Comparison of ENCODE assay signal across 8 cellular contexts in the genomic region with DNA sequence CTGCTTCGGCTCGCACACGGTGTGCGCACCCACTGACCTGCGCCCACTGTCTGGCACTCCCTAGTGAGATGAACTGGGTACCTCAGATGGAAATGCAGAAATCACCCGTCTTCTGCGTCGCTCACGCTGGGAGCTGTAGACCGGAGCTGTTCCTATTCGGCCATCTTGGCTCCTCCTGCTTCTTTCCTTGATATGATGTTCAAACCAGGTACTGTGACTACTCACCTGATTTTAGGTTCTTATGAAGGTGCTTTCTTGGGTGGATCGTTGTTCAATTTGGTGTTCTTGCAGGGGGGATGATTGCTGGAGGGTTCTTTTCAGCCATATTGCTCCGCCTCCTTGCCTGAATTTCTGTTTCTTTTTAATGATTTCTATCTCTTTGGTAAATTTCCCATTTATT. TPM values are rescaled to one million over a fixed set of nuclear protein-coding genes. Genes with fewer than 3 reads are reported as not detected.
DNase-seq lines count a peak whose midpoint lies in the region; ATAC-seq, FAIRE-seq and TF ChIP-seq lines count a peak whose summit lies in the region.
"Not testable (repeated sequence)": the region's sequence is repeated elsewhere in the genome, so short reads cannot be mapped to it uniquely, and the experiment has no call there.
"Had no signal": no experiment of that assay in that cellular context is flagged by ENCODE, and none has a peak within 500 bp of the region (broad histone marks: within the 10 kb centered on the region; RNA-seq: fewer than 3 reads in every experiment).

No MANE protein-coding gene starts in this region.

- H3K9me3 ChIP-seq in HUES6 (ENCODE audit: control insufficient read depth, insufficient read depth, low read depth, low read length); SJCRH30 (replicated peaks); endodermal cell (ENCODE audit: control insufficient read depth, low read length); keratinocyte (ENCODE audit: control insufficient read depth, low read depth, low read length); neural progenitor cell (ENCODE audit: low read depth): not testable (repeated sequence)

- dilution Hi-C loops in keratinocyte (cut with MboI; ENCODE audit: extremely low pct_ligation_motif_present, low sequenced_read_pairs), result not testable (repeated sequence)

- H3K79me2 ChIP-seq in GM23338 (replicated peaks; ENCODE audit: insufficient read depth); keratinocyte (ENCODE audit: control insufficient read depth, insufficient read depth, low read length): not testable (repeated sequence)
- H3K79me2 ChIP-seq in neural progenitor cell (ENCODE audit: low read depth), result peaks cover 12% of the 10 kb centered on the region

- H2AFZ ChIP-seq in GM23338 (peak overlapping the region; percentile 14; the same call in 1 of the 2 replicates), neural progenitor cell (replicated peaks) (peak overlapping the region; percentile 88)
- not testable (repeated sequence) for H2AFZ ChIP-seq in keratinocyte (ENCODE audit: control insufficient read depth, low read length)

- H3K9me2 ChIP-seq in GM23338 (ENCODE audit: insufficient read depth), result not testable (repeated sequence)

- not testable (repeated sequence) for H3K27me3 ChIP-seq in GM23338 (ENCODE audit: insufficient read depth); HUES6 (ENCODE audit: control insufficient read depth, insufficient read depth, low read length); SJCRH30; endodermal cell (ENCODE audit: control insufficient read depth, insufficient read depth, low read length, poor library complexity, severe bottlenecking); keratinocyte (ENCODE audit: control insufficient read depth, extremely low read depth, insufficient read depth, low read length); neural progenitor cell

- H3F3A ChIP-seq in GM23338 (replicated peaks; ENCODE audit: low read depth); neural progenitor cell (ENCODE audit: low read depth): not testable (repeated sequence)

- ATAC-seq in GM23338, result not testable (repeated sequence)

- not testable (repeated sequence) for FAIRE-seq in keratinocyte (lab: Jason Lieb, UNC)

- peak overlapping the region; percentile 33; the same call in 1 of the 2 replicates for H3K27ac Mint-ChIP-seq in GM23338
- peak overlapping the region; percentile 27 for H3K27ac Mint-ChIP-seq in endodermal cell
- peak overlapping the region; percentile 87 for H3K27ac Mint-ChIP-seq in neural progenitor cell

- whole genome bisulfite sequencing in endodermal cell (ENCODE audit: insufficient coverage in 1 of 2, insufficient read length in 1 of 2), 2 experiments, result 78 to 92% methylated on average over 7 to 13 of the region's 13 CpGs

- peak overlapping the region; percentile 61 for H3K4me2 ChIP-seq in GM23338
- not testable (repeated sequence) for H3K4me2 ChIP-seq in keratinocyte (ENCODE audit: control insufficient read depth, extremely low read depth, insufficient read depth, low read depth, low read length)
- H3K4me2 ChIP-seq in neural progenitor cell, result peak overlapping the region; percentile 64

- H3K36me3 ChIP-seq in GM23338 (ENCODE audit: insufficient read depth); HUES6 (ENCODE audit: control insufficient read depth, insufficient read depth, low read length); SJCRH30; endodermal cell (ENCODE audit: control insufficient read depth, insufficient read depth, low read length); keratinocyte (ENCODE audit: control insufficient read depth in 2 of 2, extremely low read depth in 1 of 2, insufficient read depth in 2 of 2, low read length in 2 of 2); neural progenitor cell: not testable (repeated sequence)

- peaks cover 14% of the 10 kb centered on the region for H3K36me3 Mint-ChIP-seq in GM23338 (ENCODE audit: low read depth)
- not testable (repeated sequence) for H3K36me3 Mint-ChIP-seq in endodermal cell (ENCODE audit: low read depth); neural progenitor cell

- peaks cover 24% of the 10 kb centered on the region for H3K4me1 Mint-ChIP-seq in GM23338
- H3K4me1 Mint-ChIP-seq in endodermal cell, result peaks cover 19% of the 10 kb centered on the region
- H3K4me1 Mint-ChIP-seq in neural progenitor cell, result not testable (repeated sequence)

- H3K4me3 ChIP-seq in GM23338 (peak overlapping the region; percentile 32), HUES6 (ENCODE audit: low read depth, low read length) (peak overlapping the region; percentile 61), SJCRH30 (peak overlapping the region; percentile 50), endodermal cell (ENCODE audit: low read length) (peak overlapping the region; percentile 68), keratinocyte (ENCODE audit: control insufficient read depth in 2 of 3, extremely low read depth in 1 of 3, insufficient read depth in 2 of 3, low read depth in 1 of 3, low read length in 3 of 3) (peak overlapping the region in 1 of 3 experiments; percentile 25), neural progenitor cell (peak overlapping the region; percentile 30)

- H3K9me3 Mint-ChIP-seq in GM23338, result peaks cover 16% of the 10 kb centered on the region; the same call in 2 of the 3 replicates
- H3K9me3 Mint-ChIP-seq in endodermal cell, result peaks cover 12% of the 10 kb centered on the region
- H3K9me3 Mint-ChIP-seq in neural progenitor cell, result not testable (repeated sequence)

- TF ChIP-seq CTCF in GM23338 (conservative IDR thresholded peaks at IDR 0.05; ENCODE audit: low read depth in 2 of 2); endodermal cell (conservative IDR thresholded peaks at IDR 0.05); keratinocyte (optimal IDR thresholded peaks at IDR 0.05 in 1 of 3, IDR thresholded peaks at IDR 0.05 in 1 of 3, conservative IDR thresholded peaks at IDR 0.05 in 1 of 3; ENCODE audit: extremely low read depth in 1 of 3, insufficient read depth in 2 of 3, low read length in 3 of 3); neural progenitor cell (IDR thresholded peaks at IDR 0.05): not testable (repeated sequence)

- not testable (repeated sequence) for H3K27ac ChIP-seq in GM23338 (ENCODE audit: low read depth); HUES6 (ENCODE audit: low read depth, low read length); SJCRH30; endodermal cell (ENCODE audit: low read depth, low read length); neural progenitor cell
- H3K27ac ChIP-seq in keratinocyte (ENCODE audit: control insufficient read depth, insufficient read depth, low read length), result peak overlapping the region; percentile 18

- H3K9ac ChIP-seq in HUES6 (ENCODE audit: low read length), result peak overlapping the region; percentile 66
- H3K9ac ChIP-seq in endodermal cell (ENCODE audit: extremely low read depth, low read length, poor library complexity, severe bottlenecking); keratinocyte (ENCODE audit: control insufficient read depth, extremely low read depth, insufficient read depth, low read length); neural progenitor cell: not testable (repeated sequence)

- H3K4me1 ChIP-seq in GM23338 (ENCODE audit: insufficient read depth), result peaks cover 11% of the 10 kb centered on the region; the same call in 1 of the 2 replicates
- peaks cover 16% of the 10 kb centered on the region for H3K4me1 ChIP-seq in HUES6 (ENCODE audit: control insufficient read depth, insufficient read depth, low read length)
- not testable (repeated sequence) for H3K4me1 ChIP-seq in SJCRH30; endodermal cell (ENCODE audit: control insufficient read depth, insufficient read depth, low read length); keratinocyte (ENCODE audit: control insufficient read depth, extremely low read depth, insufficient read depth, low read length); neural progenitor cell

- not testable (repeated sequence) for H3K9me1 ChIP-seq in keratinocyte (ENCODE audit: control insufficient read depth, extremely low read depth, insufficient read depth, low read length)

- DNase-seq in GM23338 (ENCODE audit: low spot score); SJCRH30; endodermal cell; keratinocyte (ENCODE audit: low read depth, low spot score); neural progenitor cell (ENCODE audit: low spot score): not testable (repeated sequence)
- peak; percentile 5 for DNase-seq in NCI-H526 treated with DMSO at 0.1 percent for 48 hours (lab: John Stamatoyannopoulos, UW)

- H3K27me3 Mint-ChIP-seq in GM23338 (ENCODE audit: insufficient read depth, low read depth, poor library complexity); endodermal cell (ENCODE audit: insufficient read depth); neural progenitor cell (ENCODE audit: insufficient read depth, low read depth): not testable (repeated sequence)

- not testable (repeated sequence) for H4K20me1 ChIP-seq in GM23338 (replicated peaks; ENCODE audit: insufficient read depth); keratinocyte (ENCODE audit: control insufficient read depth, extremely low read depth, insufficient read depth, low read length); neural progenitor cell (ENCODE audit: low read depth)

- H3K4me3 Mint-ChIP-seq in GM23338, result peak overlapping the region; percentile 59
- peak overlapping the region; percentile 55 for H3K4me3 Mint-ChIP-seq in endodermal cell
- H3K4me3 Mint-ChIP-seq in neural progenitor cell, result peak overlapping the region; percentile 59

RNA-seq across cellular contexts. Expression of gene TNFAIP8L3, which starts 57.2 kb away (rescaled TPM):
- 0.31 and 0.54 TPM in 2 replicates for total RNA-seq in GM23338 (2014; rRNA removed; shearing (Covaris generic))
- polyA plus RNA-seq in GM23338 (2016; fragmentation: Nextera tagmentation; extraction: Ambion mirVana), result 0.21 and 0.23 TPM in 2 replicates
- 0.04 and 0.05 TPM in 2 replicates for total RNA-seq in SJCRH30 (2014; rRNA removed; shearing (Covaris generic))
- under 1 TPM in 1 of 2 donors, not detected in 1; 0.31 TPM for total RNA-seq in endodermal cell
- polyA plus RNA-seq in endodermal cell (2013, experiment 1 of 2), result not detected
- polyA plus RNA-seq in endodermal cell (2013, experiment 2 of 2), result not detected
- polyA plus RNA-seq in keratinocyte, result 0.51 to 0.85 TPM (median 0.52 TPM) in 3 replicates
- 5.4 TPM for polyA plus RNA-seq in keratinocyte (2011; ENCODE audit: low read depth)
- polyA plus RNA-seq in keratinocyte (2011; cell fraction: cytosol; rRNA removed), result 0.70 and 0.92 TPM in 2 replicates
- polyA plus RNA-seq in keratinocyte (2011; cell fraction: nucleus; rRNA removed), result 0.64 and 0.66 TPM in 2 replicates
- polyA plus RNA-seq in keratinocyte (2012; ENCODE audit: low replicate concordance), result 0.84 and 13.0 TPM in 2 replicates
- 0.19 to 1.1 TPM (median 0.59 TPM) in 3 replicates for polyA minus RNA-seq in keratinocyte
- polyA minus RNA-seq in keratinocyte (2011; cell fraction: cytosol; rRNA and poly(A)+ RNA removed), result not detected
- polyA minus RNA-seq in keratinocyte (2011; cell fraction: nucleus; rRNA and poly(A)+ RNA removed), result 0.42 TPM in 1 of 2 replicates, not detected in the other
- total RNA-seq in neural progenitor cell (ENCODE audit: low replicate concordance), result not detected in 2 replicates
- total RNA-seq: CD4-positive, alpha-beta memory T cell had no signal
- polyA plus RNA-seq: CD4-positive, alpha-beta memory T cell had no signal

Comparison
In these comparisons a context has a peak if more than half of its experiments do, and no peak if none do; other contexts are left out.
1. H3K27ac Mint-ChIP-seq: peak in every context shown above with its lines; median percentile 87 in neural progenitor cell; 33 in GM23338; 27 in endodermal cell.